35 cellular contexts compared by ENCODE assay signal in the genomic region with DNA sequence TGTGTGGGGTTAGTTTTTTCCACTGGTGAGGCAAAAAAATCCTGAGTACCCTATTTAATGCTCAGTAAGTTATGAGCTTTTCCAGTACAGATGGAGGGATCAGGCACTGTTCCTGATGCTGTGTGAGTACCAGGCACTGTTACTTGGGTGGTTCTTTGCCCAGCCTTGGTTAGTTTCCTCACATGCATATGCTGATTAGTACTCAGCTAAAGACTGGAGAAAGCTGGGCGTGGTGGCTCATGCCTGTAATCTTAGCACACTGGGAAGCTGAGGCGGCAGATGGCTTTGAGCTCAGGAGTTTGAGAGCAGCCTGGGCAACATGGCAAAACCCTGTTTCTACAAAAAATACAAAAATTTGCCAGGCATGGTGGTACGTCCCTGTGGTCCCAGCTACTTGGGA.
"Had no signal": no experiment of that assay in that cellular context is flagged by ENCODE, and none has a peak within 500 bp of the region (broad histone marks: within the 10 kb centered on the region; RNA-seq: fewer than 3 reads in every experiment).

No MANE protein-coding gene starts in this region.

- H2AFZ ChIP-seq: PC-9 had no signal

- H3K4me3 ChIP-seq: ascending aorta, cardiac muscle cell, colonic mucosa, PC-9 had no signal

- H3K27ac Mint-ChIP-seq: activated CD4-positive, alpha-beta T cell treated with anti-CD3 and anti-CD28 coated beads, Interleukin-2, amount 10 ng/mL, durations not matched to agents 7 days and 5 days; activated CD8-positive, alpha-beta T cell treated with anti-CD3 and anti-CD28 coated beads, Interleukin-2, amount 10 ng/mL, durations not matched to agents 7 days and 5 days; activated naive CD4-positive, alpha-beta T cell treated with anti-CD3 and anti-CD28 coated beads, Interleukin-2, amount 50 U/mL, for 24 hours; activated naive CD8-positive, alpha-beta T cell treated with anti-CD3 and anti-CD28 coated beads, Interleukin-2, amount 10 ng/mL, durations not matched to agents 7 days and 5 days; activated T-cell treated with anti-CD3 and anti-CD28 coated beads, Interleukin-2, amount 50 U/mL, for 24 hours; activated T-helper 2 cell treated with anti-CD3 and anti-CD28 coated beads, Interferon-gamma antibody, Interleukin-2, Interleukin-4, amounts not matched to agents 10 μg/mL and 5 μg/mL and 100 μg/mL, durations not matched to agents 14 hours and 24 hours and 36 hours; T-helper 1 cell treated with Interleukin-12 subunit alpha and Interleukin-12 subunit beta and Interleukin-4 antibody, amounts not matched to agents 30 μg/mL and 1 μg/mL, for 36 hours; T-helper 2 cell treated with Interferon-gamma antibody and Interleukin-4, amounts not matched to agents 5 μg/mL and 100 μg/mL, for 36 hours had no signal

- H3K9me3 Mint-ChIP-seq: activated CD4-positive, alpha-beta T cell treated with anti-CD3 and anti-CD28 coated beads, Interleukin-2, amount 10 ng/mL, durations not matched to agents 7 days and 5 days; activated naive CD4-positive, alpha-beta T cell treated with anti-CD3 and anti-CD28 coated beads, Interleukin-2, amount 50 U/mL, for 24 hours; activated T-cell treated with anti-CD3 and anti-CD28 coated beads, Interleukin-2, amount 50 U/mL, for 24 hours; activated T-helper 2 cell treated with anti-CD3 and anti-CD28 coated beads, Interferon-gamma antibody, Interleukin-2, Interleukin-4, amounts not matched to agents 10 μg/mL and 5 μg/mL and 100 μg/mL, durations not matched to agents 14 hours and 24 hours and 36 hours; central memory CD8-positive, alpha-beta T cell; T-helper 1 cell treated with Interleukin-12 subunit alpha and Interleukin-12 subunit beta and Interleukin-4 antibody, amounts not matched to agents 30 μg/mL and 1 μg/mL, for 36 hours; T-helper 2 cell treated with Interferon-gamma antibody and Interleukin-4, amounts not matched to agents 5 μg/mL and 100 μg/mL, for 36 hours had no signal

- H3K36me3 Mint-ChIP-seq: activated naive CD4-positive, alpha-beta T cell treated with anti-CD3 and anti-CD28 coated beads, Interleukin-2, amount 50 U/mL, for 24 hours; activated naive CD8-positive, alpha-beta T cell treated with anti-CD3 and anti-CD28 coated beads, Interleukin-2, amount 10 ng/mL, durations not matched to agents 7 days and 5 days had no signal

- H3K4me1 Mint-ChIP-seq: activated CD4-positive, alpha-beta T cell treated with anti-CD3 and anti-CD28 coated beads, Interleukin-2, amount 10 ng/mL, durations not matched to agents 7 days and 5 days; activated naive CD4-positive, alpha-beta T cell treated with anti-CD3 and anti-CD28 coated beads, Interleukin-2, amount 50 U/mL, for 24 hours; activated naive CD8-positive, alpha-beta T cell treated with anti-CD3 and anti-CD28 coated beads, Interleukin-2, amount 10 ng/mL, durations not matched to agents 7 days and 5 days; central memory CD8-positive, alpha-beta T cell had no signal

- DNase-seq: activated CD4-positive, alpha-beta T cell treated with anti-CD3 and anti-CD28 coated beads, Interleukin-2, amount 10 ng/mL, durations not matched to agents 7 days and 5 days; activated CD4-positive, alpha-beta T cell treated with anti-CD3 and anti-CD28 coated beads, Interleukin-2, amount 50 U/mL, for 48 hours; activated CD4-positive, CD25-positive, alpha-beta regulatory T cell; activated CD8-positive, alpha-beta T cell treated with anti-CD3 and anti-CD28 coated beads, Interleukin-2, amount 10 ng/mL, durations not matched to agents 7 days and 5 days; activated gamma-delta T cell; activated naive CD4-positive, alpha-beta T cell treated with Interleukin-2 at 50 U/mL for 16 hours; activated naive CD8-positive, alpha-beta T cell treated with anti-CD3 and anti-CD28 coated beads, Interleukin-2, amount 10 ng/mL, durations not matched to agents 7 days and 5 days; activated T-cell treated with anti-CD3 and anti-CD28 coated beads, Interleukin-2, amount 50 U/mL, for 24 hours; amygdala; colonic mucosa; MM.1S; MV-4-11; NCI-H1092; NCI-H1417; NCI-H146; NCI-H187; NCI-H2029 treated with DMSO at 0.1 percent for 48 hours; NCI-H2107; NCI-H226; NCI-H446 treated with DMSO at 0.1 percent for 48 hours; NCI-H526; NCI-H774; PC-9; SIG-M5; SW 1271 had no signal

- ATAC-seq: activated CD8-positive, alpha-beta T cell treated with anti-CD3 and anti-CD28 coated beads, Interleukin-2, amount 10 ng/mL, durations not matched to agents 7 days and 5 days; Right ventricle myocardium inferior had no signal

- H3K9me3 ChIP-seq: ascending aorta, colonic mucosa had no signal

- H3K36me3 ChIP-seq: ascending aorta, cardiac muscle cell, colonic mucosa had no signal

- H3K4me3 Mint-ChIP-seq: activated CD4-positive, alpha-beta T cell treated with anti-CD3 and anti-CD28 coated beads, Interleukin-2, amount 10 ng/mL, durations not matched to agents 7 days and 5 days; activated CD8-positive, alpha-beta T cell treated with anti-CD3 and anti-CD28 coated beads, Interleukin-2, amount 10 ng/mL, durations not matched to agents 7 days and 5 days; activated naive CD4-positive, alpha-beta T cell treated with anti-CD3 and anti-CD28 coated beads, Interleukin-2, amount 50 U/mL, for 24 hours; activated naive CD8-positive, alpha-beta T cell treated with anti-CD3 and anti-CD28 coated beads, Interleukin-2, amount 10 ng/mL, durations not matched to agents 7 days and 5 days; activated T-cell treated with anti-CD3 and anti-CD28 coated beads, Interleukin-2, amount 50 U/mL, for 24 hours; central memory CD8-positive, alpha-beta T cell; T-helper 1 cell treated with Interleukin-12 subunit alpha and Interleukin-12 subunit beta and Interleukin-4 antibody, amounts not matched to agents 30 μg/mL and 1 μg/mL, for 36 hours; T-helper 2 cell treated with Interferon-gamma antibody and Interleukin-4, amounts not matched to agents 5 μg/mL and 100 μg/mL, for 36 hours had no signal

- H3K27ac ChIP-seq: ascending aorta, cardiac muscle cell, colonic mucosa, KMS-11, PC-9, RWPE1 had no signal

- H3K4me2 ChIP-seq: KMS-11, PC-9 had no signal

- H3K27me3 Mint-ChIP-seq: activated CD4-positive, alpha-beta T cell treated with anti-CD3 and anti-CD28 coated beads, Interleukin-2, amount 10 ng/mL, durations not matched to agents 7 days and 5 days; activated naive CD4-positive, alpha-beta T cell treated with anti-CD3 and anti-CD28 coated beads, Interleukin-2, amount 50 U/mL, for 24 hours; activated naive CD8-positive, alpha-beta T cell treated with anti-CD3 and anti-CD28 coated beads, Interleukin-2, amount 10 ng/mL, durations not matched to agents 7 days and 5 days; activated T-cell treated with anti-CD3 and anti-CD28 coated beads, Interleukin-2, amount 50 U/mL, for 24 hours; central memory CD8-positive, alpha-beta T cell had no signal

- H3K4me1 ChIP-seq: ascending aorta, colonic mucosa had no signal

- H3K9ac ChIP-seq: KMS-11 had no signal

- H3K27me3 ChIP-seq: ascending aorta, cardiac muscle cell, colonic mucosa had no signal
